1 cellular context compared by ENCODE assay signal in genomic region chr14:102930138-102930752, GRCh38.
TF ChIP-seq lines count a peak whose summit lies in the region.

No MANE protein-coding gene starts in this region.

TF ChIP-seq in HepG2, 621 proteins besides CTCF, POLR2A, EP300 and RAD21:
- TF ChIP-seq ZNF34 (CRISPR knock-in tag; IDR thresholded peaks at IDR 0.05; ENCODE audit: borderline replicate concordance), result no peak
- TF ChIP-seq HES4 (CRISPR knock-in tag; IDR thresholded peaks at IDR 0.05; ENCODE audit: borderline replicate concordance), result no peak
- TF ChIP-seq ARNTL (CRISPR knock-in tag; IDR thresholded peaks at IDR 0.05), result no peak
